11 cellular contexts compared by ENCODE assay signal in genomic region chr5:1827410-1828397, GRCh38. TPM values are rescaled to one million over a fixed set of nuclear protein-coding genes. Genes with fewer than 3 reads are reported as not detected.
DNase-seq lines count a peak whose midpoint lies in the region; ATAC-seq, FAIRE-seq and TF ChIP-seq lines count a peak whose summit lies in the region.
"Had no signal": no experiment of that assay in that cellular context is flagged by ENCODE, and none has a peak within 500 bp of the region (broad histone marks: within the 10 kb centered on the region; RNA-seq: fewer than 3 reads in every experiment).

No MANE protein-coding gene starts in this region.

- H3K4me1 ChIP-seq in astrocyte (ENCODE audit: insufficient read depth, low read length) = no peaks in the 10 kb centered on the region

- H3K4me3 Mint-ChIP-seq in astrocyte (ENCODE audit: unreplicated experiment) (no peak overlapping the region), natural killer cell (no peak overlapping the region), osteocyte (ENCODE audit: unreplicated experiment) (no peak overlapping the region)
- H3K4me3 Mint-ChIP-seq: activated CD8-positive, alpha-beta memory T cell treated with anti-CD3 and anti-CD28 coated beads, Interleukin-2, amount 10 ng/mL, durations not matched to agents 7 days and 5 days had no signal

- H3K27ac Mint-ChIP-seq in astrocyte (ENCODE audit: unreplicated experiment) = peak overlapping the region; percentile 34
- H3K27ac Mint-ChIP-seq in natural killer cell = no peak overlapping the region
- H3K27ac Mint-ChIP-seq in osteocyte (ENCODE audit: unreplicated experiment) = no peak overlapping the region
- H3K27ac Mint-ChIP-seq: activated CD8-positive, alpha-beta memory T cell treated with anti-CD3 and anti-CD28 coated beads, Interleukin-2, amount 10 ng/mL, durations not matched to agents 7 days and 5 days had no signal

- H3K27me3 Mint-ChIP-seq in astrocyte (ENCODE audit: low read depth, unreplicated experiment) (peaks cover 8% of the 10 kb centered on the region), natural killer cell (ENCODE audit: low read depth in 2 of 2) (no peaks in the 10 kb centered on the region), osteocyte (ENCODE audit: unreplicated experiment) (no peaks in the 10 kb centered on the region)
- H3K27me3 Mint-ChIP-seq: activated CD8-positive, alpha-beta memory T cell treated with anti-CD3 and anti-CD28 coated beads, Interleukin-2, amount 10 ng/mL, durations not matched to agents 7 days and 5 days had no signal

- DNase-seq in astrocyte (ENCODE audit: low read depth) (no peak), natural killer cell (peak; percentile 38), SKM-1 treated with dmso at 0.1 percent for 144 hours (lab: John Stamatoyannopoulos, UW; ENCODE audit: unreplicated experiment) (no peak), NCI-H1048 (lab: John Stamatoyannopoulos, UW) (no peak), osteocyte (ENCODE audit: extremely low spot score, unreplicated experiment) (no peak)
- DNase-seq: activated CD8-positive, alpha-beta memory T cell treated with anti-CD3 and anti-CD28 coated beads, Interleukin-2, amount 10 ng/mL, durations not matched to agents 7 days and 5 days; NCI-H1092 treated with DMSO at 0.1 percent for 48 hours had no signal

- H3K79me2 ChIP-seq in astrocyte (ENCODE audit: insufficient read depth, low read length) = no peaks in the 10 kb centered on the region

- no peak for FAIRE-seq in astrocyte (lab: Jason Lieb, UNC)

- intact Hi-C loops in natural killer cell (cut with micrococcal nuclease) = no loop called here

- peak; percentile 59 for ATAC-seq in GM18868 (IDR thresholded peaks at IDR 0.05; ENCODE audit: unreplicated experiment)
- peak; percentile 55 for ATAC-seq in HG03432 (IDR thresholded peaks at IDR 0.05; ENCODE audit: unreplicated experiment)
- peak in 2 of 3 donors; percentile 69 to 93 for ATAC-seq in natural killer cell
- ATAC-seq in GM19455 (IDR thresholded peaks at IDR 0.05; ENCODE audit: unreplicated experiment) = no peak
- ATAC-seq: activated CD8-positive, alpha-beta memory T cell treated with anti-CD3 and anti-CD28 coated beads, Interleukin-2, amount 10 ng/mL, durations not matched to agents 7 days and 5 days had no signal

- peaks cover 1% of the 10 kb centered on the region for H3K4me1 Mint-ChIP-seq in astrocyte (ENCODE audit: low read depth, unreplicated experiment)
- peaks cover 8% of the 10 kb centered on the region in 2 donors for H3K4me1 Mint-ChIP-seq in natural killer cell
- H3K4me1 Mint-ChIP-seq in osteocyte (ENCODE audit: unreplicated experiment) = no peaks in the 10 kb centered on the region

- H3K4me2 ChIP-seq in astrocyte (ENCODE audit: low read length) = no peak overlapping the region

- H3K36me3 ChIP-seq in astrocyte (ENCODE audit: insufficient read depth, low read length) = peaks cover 2% of the 10 kb centered on the region

- H3K9me3 ChIP-seq in astrocyte (ENCODE audit: insufficient read depth, low read depth, low read length) = no peaks in the 10 kb centered on the region

- no peaks in the 10 kb centered on the region for H3K27me3 ChIP-seq in astrocyte (ENCODE audit: insufficient read depth, low read length)

- H3K9ac ChIP-seq in astrocyte (ENCODE audit: low read length) = no peak overlapping the region

- H3K36me3 Mint-ChIP-seq in astrocyte (ENCODE audit: low read depth, unreplicated experiment) (peaks cover 18% of the 10 kb centered on the region), natural killer cell (no peaks in the 10 kb centered on the region), osteocyte (ENCODE audit: unreplicated experiment) (peaks cover 7% of the 10 kb centered on the region)

- H4K20me1 ChIP-seq in astrocyte (ENCODE audit: insufficient read depth, low read length) = no peaks in the 10 kb centered on the region

- H3K9me3 Mint-ChIP-seq in astrocyte (ENCODE audit: unreplicated experiment) (peaks cover 1% of the 10 kb centered on the region), natural killer cell (no peaks in the 10 kb centered on the region), osteocyte (ENCODE audit: unreplicated experiment) (no peaks in the 10 kb centered on the region)

- TF ChIP-seq CTCF in astrocyte (IDR thresholded peaks at IDR 0.05; ENCODE audit: insufficient read depth, low read depth, low read length) (no peak), natural killer cell (IDR thresholded peaks at IDR 0.05) (no peak), osteocyte (IDR thresholded peaks at IDR 0.05) (no peak)

- H3K4me3 ChIP-seq in astrocyte (ENCODE audit: insufficient read depth, low read depth, low read length) = no peak overlapping the region

- no peak overlapping the region for H2AFZ ChIP-seq in astrocyte (ENCODE audit: low read depth, low read length)

- H3K27ac ChIP-seq in astrocyte (ENCODE audit: low read depth, low read length) = no peak overlapping the region

RNA-seq across cellular contexts. Expression of gene NDUFS6, which starts 26.5 kb away (rescaled TPM):
- total RNA-seq in astrocyte (37.6 and 39.3 TPM in 2 replicates), natural killer cell (10 to 100 TPM; 19.2 to 25.9 (median 22.5) TPM), osteocyte (31.7 and 35.1 TPM in 2 replicates)

RNA-seq across cellular contexts. Expression of gene MRPL36, which starts 28.1 kb away (rescaled TPM):
- total RNA-seq in astrocyte (69.9 and 72.2 TPM in 2 replicates), natural killer cell (10 to 100 TPM; 14.1 to 21.2 (median 17.1) TPM), osteocyte (44.0 and 51.9 TPM in 2 replicates)

RNA-seq across cellular contexts. Expression of gene IRX4, which starts 55.0 kb away (rescaled TPM):
- total RNA-seq in astrocyte = 0.53 and 0.68 TPM in 2 replicates
- not detected for total RNA-seq in natural killer cell
- not detected in 2 replicates for total RNA-seq in osteocyte
- total RNA-seq: activated CD8-positive, alpha-beta memory T cell treated with anti-CD3 and anti-CD28 coated beads, Interleukin-2, amount 10 ng/mL, durations not matched to agents 7 days and 5 days; chondrocyte had no signal
